Comparison of ENCODE assay signal across 10 cellular contexts in genomic region chr5:128932232-128932631, GRCh38. TPM values are rescaled to one million over a fixed set of nuclear protein-coding genes. Genes with fewer than 3 reads are reported as not detected.
"Had no signal": no experiment of that assay in that cellular context is flagged by ENCODE, and none has a peak within 500 bp of the region (broad histone marks: within the 10 kb centered on the region; RNA-seq: fewer than 3 reads in every experiment).

No MANE protein-coding gene starts in this region.

RNA-seq across cellular contexts. Expression of gene SLC27A6, which starts 33.1 kb away (rescaled TPM):
- total RNA-seq: activated naive CD4-positive, alpha-beta T cell treated with anti-CD3 and anti-CD28 coated beads for 36 hours; activated naive CD4-positive, alpha-beta T cell treated with anti-CD3 and anti-CD28 coated beads, Interleukin-2, amount 50 U/mL, for 72 hours; activated naive CD8-positive, alpha-beta T cell treated with anti-CD3 and anti-CD28 coated beads for 36 hours; activated naive CD8-positive, alpha-beta T cell treated with anti-CD3 and anti-CD28 coated beads, Interleukin-2, amount 10 ng/mL, durations not matched to agents 7 days and 5 days; activated T-cell treated with anti-CD3 and anti-CD28 coated beads, Interleukin-2, amount 50 U/mL, for 4 hours; activated T-cell treated with anti-CD3 and anti-CD28 coated beads, Interleukin-2, amount 50 U/mL, for 72 hours; activated T-helper 1 cell treated with anti-CD3 and anti-CD28 coated beads, Interleukin-12 subunit alpha, Interleukin-12 subunit beta, Interleukin-2, Interleukin-4 antibody, amounts not matched to agents 30 ng/mL and 10 ng/mL and 1 ng/mL, durations not matched to agents 14 hours and 24 hours and 36 hours; activated T-helper 17 cell treated with anti-CD3 and anti-CD28 coated beads, Interleukin-2, amount 50 U/mL, for 72 hours; activated T-helper 2 cell treated with anti-CD3 and anti-CD28 coated beads, Interferon-gamma antibody, Interleukin-2, Interleukin-4, amounts not matched to agents 10 μg/mL and 5 μg/mL and 100 μg/mL, durations not matched to agents 14 hours and 24 hours and 36 hours had no signal
- polyA plus RNA-seq: aorta had no signal
